Comparison of ENCODE assay signal across 8 cellular contexts in the genomic region with DNA sequence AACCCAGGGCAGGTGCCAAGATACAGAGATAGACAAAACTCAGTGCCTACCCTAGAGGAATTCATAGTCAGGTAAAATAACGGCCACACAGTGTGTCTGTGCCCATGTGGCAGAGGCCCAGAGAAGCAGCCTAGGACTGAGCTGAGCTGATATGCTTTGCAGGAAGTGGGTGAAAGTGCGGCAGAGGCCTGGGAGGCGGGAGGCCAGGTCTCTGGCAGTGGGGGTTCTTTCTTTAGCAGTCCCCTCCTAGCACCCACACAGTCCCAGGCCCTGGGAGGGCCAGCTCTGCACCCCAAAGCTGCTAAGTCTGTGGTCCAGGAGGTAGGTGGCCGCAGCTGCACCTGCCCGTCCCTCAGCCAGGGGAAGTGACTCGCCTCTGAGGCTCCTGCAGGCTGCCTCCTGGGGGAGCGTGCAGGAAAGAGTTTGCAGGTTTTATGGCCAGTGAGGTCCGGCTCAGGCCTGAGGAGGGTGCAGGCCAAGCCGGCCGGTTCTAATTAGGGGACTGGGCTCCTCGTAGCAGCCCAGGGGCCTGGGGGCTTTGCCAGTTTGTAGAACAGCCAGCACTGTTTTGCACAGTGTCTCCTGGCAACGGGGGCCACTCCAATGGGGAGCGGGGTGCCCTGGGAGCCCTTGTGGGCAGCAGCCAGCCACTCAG.
DNase-seq lines count a peak whose midpoint lies in the region; ATAC-seq and TF ChIP-seq lines count a peak whose summit lies in the region.

No MANE protein-coding gene starts in this region.

- peak overlapping the region; percentile 2 for H3K4me2 ChIP-seq in hepatocyte

- peak; percentile 77 for ATAC-seq in activated CD8-positive, alpha-beta T cell treated with anti-CD3 and anti-CD28 coated beads for 36 hours
- ATAC-seq in HG02884 (IDR thresholded peaks at IDR 0.05; ENCODE audit: unreplicated experiment), result no peak

- no peak overlapping the region for H3K27ac Mint-ChIP-seq in activated CD8-positive, alpha-beta T cell treated with anti-CD3 and anti-CD28 coated beads for 36 hours

- no peaks in the 10 kb centered on the region for H3K27me3 Mint-ChIP-seq in activated CD8-positive, alpha-beta T cell treated with anti-CD3 and anti-CD28 coated beads for 36 hours

- H3K9me2 ChIP-seq in hepatocyte (replicated peaks; ENCODE audit: insufficient read depth), result no peaks in the 10 kb centered on the region

- no peak for TF ChIP-seq CTCF in activated CD8-positive, alpha-beta T cell treated with anti-CD3 and anti-CD28 coated beads for 36 hours (IDR thresholded peaks at IDR 0.05)
- no peak for TF ChIP-seq CTCF in hepatocyte (IDR thresholded peaks at IDR 0.05; ENCODE audit: poor library complexity)
- TF ChIP-seq CTCF in tibial artery (IDR thresholded peaks at IDR 0.05), result no peak

- H3K27ac ChIP-seq in hepatocyte (peak overlapping the region; percentile 51), tibial artery (peak overlapping the region; percentile 69 to 81)

- no peaks in the 10 kb centered on the region for H3K36me3 ChIP-seq in hepatocyte (replicated peaks; ENCODE audit: insufficient read depth, low read depth)
- H3K36me3 ChIP-seq in tibial artery, result no peaks in the 10 kb centered on the region
- no peaks in the 10 kb centered on the region for H3K36me3 ChIP-seq in MG63

- intact Hi-C loops in activated CD8-positive, alpha-beta T cell treated with anti-CD3 and anti-CD28 coated beads for 36 hours (cut with micrococcal nuclease), result no loop called here
- intact Hi-C loops in tibial artery (cut with DNase I; ENCODE audit: low total_unique reads), result no loop called here

- no peak overlapping the region for H3K4me3 ChIP-seq in hepatocyte
- no peak overlapping the region for H3K4me3 ChIP-seq in tibial artery
- H3K4me3 ChIP-seq in MG63, result no peak overlapping the region

- H3K79me2 ChIP-seq in hepatocyte, result no peaks in the 10 kb centered on the region

- peaks cover 8% of the 10 kb centered on the region for H3K4me1 Mint-ChIP-seq in activated CD8-positive, alpha-beta T cell treated with anti-CD3 and anti-CD28 coated beads for 36 hours (ENCODE audit: low read depth)

- H3K9me3 ChIP-seq in hepatocyte (ENCODE audit: low read depth) (no peaks in the 10 kb centered on the region), tibial artery (no peaks in the 10 kb centered on the region), MG63 (no peaks in the 10 kb centered on the region)

- H3K27me3 ChIP-seq in hepatocyte, result no peaks in the 10 kb centered on the region
- no peaks in the 10 kb centered on the region for H3K27me3 ChIP-seq in tibial artery
- H3K27me3 ChIP-seq in MG63, result no peaks in the 10 kb centered on the region

- H3K4me1 ChIP-seq in hepatocyte (ENCODE audit: insufficient read depth) (peaks cover 35% of the 10 kb centered on the region), tibial artery (peaks cover 14 to 88% (median 51%) of the 10 kb centered on the region in 4 donors)

- no peaks in the 10 kb centered on the region for H4K20me1 ChIP-seq in hepatocyte (ENCODE audit: insufficient read depth, poor library complexity, severe bottlenecking)

- H3K36me3 Mint-ChIP-seq in activated CD8-positive, alpha-beta T cell treated with anti-CD3 and anti-CD28 coated beads for 36 hours (ENCODE audit: low read depth), result no peaks in the 10 kb centered on the region

- POLR2A ChIA-PET in activated CD8-positive, alpha-beta T cell treated with anti-CD3 and anti-CD28 coated beads for 36 hours (lab: Charles Lee), result interaction anchor here (0.9 to 1.1 kb wide), 2 partner anchors 12 to 26 kb away, joined by 3 to 4 read pairs; no protein-coding TSS in a partner anchor

- CTCF ChIA-PET in activated CD8-positive, alpha-beta T cell treated with anti-CD3 and anti-CD28 coated beads for 36 hours (lab: Charles Lee), result interaction anchor here (0.8 to 2.6 kb wide), 6 partner anchors 8 to 90 kb away, joined by 3 to 9 read pairs (median 3); no protein-coding TSS in a partner anchor

- H2AFZ ChIP-seq in hepatocyte, result no peak overlapping the region

- H3K9me3 Mint-ChIP-seq in activated CD8-positive, alpha-beta T cell treated with anti-CD3 and anti-CD28 coated beads for 36 hours, result no peaks in the 10 kb centered on the region

- no peak overlapping the region for H3K4me3 Mint-ChIP-seq in activated CD8-positive, alpha-beta T cell treated with anti-CD3 and anti-CD28 coated beads for 36 hours

- WGBS in hepatocyte (ENCODE audit: low lambda C conversion rate, missing lambda C conversion rate), result 75% methylated on average over 13 of the region's 13 CpGs

- peak; percentile 65 for DNase-seq in activated effector memory CD4-positive, alpha-beta T cell treated with anti-CD3 and anti-CD28 coated beads, Interleukin-2, amount 50 U/mL, for 16 hours
- DNase-seq in activated effector memory CD4-positive, alpha-beta T cell treated with Interleukin-2 at 50 U/mL for 16 hours, result no peak
- DNase-seq in activated CD8-positive, alpha-beta T cell treated with anti-CD3 and anti-CD28 coated beads for 36 hours, result peak; percentile 35
- DNase-seq in hepatocyte (ENCODE audit: low spot score) (no peak), tibial artery (no peak), MG63 (no peak), DMS79 (lab: John Stamatoyannopoulos, UW) (no peak)

Comparison
In these comparisons a context has a peak if more than half of its experiments do, and no peak if none do; other contexts are left out.
1. DNase-seq: peak in activated effector memory CD4-positive, alpha-beta T cell treated with anti-CD3 and anti-CD28 coated beads, Interleukin-2, amount 50 U/mL, for 16 hours (single experiment) and activated CD8-positive, alpha-beta T cell treated with anti-CD3 and anti-CD28 coated beads for 36 hours (single experiment); none in activated effector memory CD4-positive, alpha-beta T cell treated with Interleukin-2 at 50 U/mL for 16 hours (single experiment), hepatocyte (single experiment), tibial artery (0 of 2), MG63 (single experiment) and DMS79 (single experiment).